Comparison of ENCODE assay signal across 8 cellular contexts in the genomic region with DNA sequence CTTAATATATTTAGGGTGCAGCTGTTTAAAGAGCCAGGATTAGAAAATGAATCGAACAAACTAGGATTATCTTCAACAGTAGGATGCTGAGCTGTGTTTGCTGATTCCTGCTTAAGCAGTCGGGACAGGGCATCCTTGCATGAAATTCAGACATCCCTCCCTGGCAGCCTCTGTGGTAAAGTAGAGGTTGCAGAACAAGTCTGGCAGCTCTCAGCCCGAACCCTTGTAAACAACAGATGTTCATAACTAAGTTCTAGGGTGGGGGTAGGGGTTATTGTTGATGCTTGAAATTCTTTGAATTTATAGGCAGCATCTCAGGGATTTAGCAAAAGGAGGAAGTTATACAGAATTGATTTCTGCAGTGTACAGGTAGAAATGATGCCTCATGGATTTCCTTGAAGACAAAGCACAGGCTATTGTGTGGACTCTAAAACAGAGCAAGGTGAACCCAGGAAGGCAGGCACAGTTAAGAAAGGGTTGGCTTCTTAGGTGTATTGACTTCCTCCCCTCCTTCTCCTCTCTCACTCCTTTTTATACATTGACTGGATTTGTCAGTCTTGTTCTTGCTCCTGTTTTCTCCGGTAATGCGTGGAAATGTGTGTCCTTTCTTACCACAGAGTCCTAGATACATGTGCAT.
DNase-seq lines count a peak whose midpoint lies in the region; ATAC-seq, FAIRE-seq and TF ChIP-seq lines count a peak whose summit lies in the region.
"Not testable (repeated sequence)": the region's sequence is repeated elsewhere in the genome, so short reads cannot be mapped to it uniquely, and the experiment has no call there.

No MANE protein-coding gene starts in this region.

- H3K4me1 Mint-ChIP-seq in GM23338, result not testable (repeated sequence)

- FAIRE-seq in endometrium (lab: Jason Lieb, UNC) (peak; percentile 4), keratinocyte (lab: Jason Lieb, UNC) (peak; percentile 95)

- H3K27me3 Mint-ChIP-seq in GM23338 (ENCODE audit: insufficient read depth, low read depth, poor library complexity), result not testable (repeated sequence)

- not testable (repeated sequence) for H3K9me1 ChIP-seq in keratinocyte (ENCODE audit: control insufficient read depth, extremely low read depth, insufficient read depth, low read length)

- not testable (repeated sequence) for TF ChIP-seq CTCF in GM23338 (conservative IDR thresholded peaks at IDR 0.05; ENCODE audit: low read depth in 2 of 2); keratinocyte (optimal IDR thresholded peaks at IDR 0.05 in 1 of 3, IDR thresholded peaks at IDR 0.05 in 1 of 3, conservative IDR thresholded peaks at IDR 0.05 in 1 of 3; ENCODE audit: extremely low read depth in 1 of 3, insufficient read depth in 2 of 3, low read length in 3 of 3); mucosa of descending colon (IDR thresholded peaks at IDR 0.05); smooth muscle cell (IDR thresholded peaks at IDR 0.05; ENCODE audit: borderline replicate concordance, insufficient read depth, poor library complexity, severe bottlenecking)

- intact Hi-C loops in mucosa of descending colon (cut with DNase I, micrococcal nuclease), result not testable (repeated sequence)

- H3F3A ChIP-seq in GM23338 (replicated peaks; ENCODE audit: low read depth); smooth muscle cell (ENCODE audit: low read depth): not testable (repeated sequence)

- H3K27me3 ChIP-seq in BLaER1; GM23338 (ENCODE audit: insufficient read depth); keratinocyte (ENCODE audit: control insufficient read depth, extremely low read depth, insufficient read depth, low read length); smooth muscle cell (ENCODE audit: low read depth): not testable (repeated sequence)

- not testable (repeated sequence) for H4K20me1 ChIP-seq in BLaER1; GM23338 (replicated peaks; ENCODE audit: insufficient read depth); keratinocyte (ENCODE audit: control insufficient read depth, extremely low read depth, insufficient read depth, low read length); smooth muscle cell (ENCODE audit: low read depth)

- dilution Hi-C loops in keratinocyte (cut with MboI; ENCODE audit: extremely low pct_ligation_motif_present, low sequenced_read_pairs), result not testable (repeated sequence)

- H3K4me3 ChIP-seq in BLaER1; GM23338; keratinocyte (ENCODE audit: control insufficient read depth in 2 of 3, extremely low read depth in 1 of 3, insufficient read depth in 2 of 3, low read depth in 1 of 3, low read length in 3 of 3); mucosa of descending colon; smooth muscle cell: not testable (repeated sequence)

- H3K4me3 Mint-ChIP-seq in GM23338, result not testable (repeated sequence)

- peak overlapping the region; percentile 40 for H3K4me2 ChIP-seq in BLaER1
- not testable (repeated sequence) for H3K4me2 ChIP-seq in GM23338; keratinocyte (ENCODE audit: control insufficient read depth, extremely low read depth, insufficient read depth, low read depth, low read length); smooth muscle cell

- not testable (repeated sequence) for H3K4me1 ChIP-seq in BLaER1; GM23338 (ENCODE audit: insufficient read depth); keratinocyte (ENCODE audit: control insufficient read depth, extremely low read depth, insufficient read depth, low read length); mucosa of descending colon (ENCODE audit: low read depth); smooth muscle cell (ENCODE audit: low read depth)

- not testable (repeated sequence) for H3K9me3 ChIP-seq in BLaER1; keratinocyte (ENCODE audit: control insufficient read depth, low read depth, low read length); mucosa of descending colon; smooth muscle cell (replicated peaks; ENCODE audit: low read depth)

- not testable (repeated sequence) for H3K36me3 ChIP-seq in BLaER1; GM23338 (ENCODE audit: insufficient read depth); keratinocyte (ENCODE audit: control insufficient read depth in 2 of 2, extremely low read depth in 1 of 2, insufficient read depth in 2 of 2, low read length in 2 of 2); mucosa of descending colon (ENCODE audit: low read depth); smooth muscle cell (ENCODE audit: low read depth)

- not testable (repeated sequence) for H3K27ac Mint-ChIP-seq in GM23338

- not testable (repeated sequence) for H3K9me2 ChIP-seq in GM23338 (ENCODE audit: insufficient read depth)

- not testable (repeated sequence) for H3K36me3 Mint-ChIP-seq in GM23338 (ENCODE audit: low read depth)

- 55% methylated on average over 3 of the region's 5 CpGs for WGBS in smooth muscle cell (ENCODE audit: low lambda C conversion rate)

- ATAC-seq in GM23338 (peak; percentile 87), SK-N-SH treated with all-trans-retinoic acid at 6 μM for 48 hours (peak; percentile 71), mucosa of descending colon (peak; percentile 76)

- H3K9me3 Mint-ChIP-seq in GM23338, result not testable (repeated sequence)

- not testable (repeated sequence) for H3K79me2 ChIP-seq in GM23338 (replicated peaks; ENCODE audit: insufficient read depth); keratinocyte (ENCODE audit: control insufficient read depth, insufficient read depth, low read length); smooth muscle cell (ENCODE audit: low read depth)

- not testable (repeated sequence) for H3K9ac ChIP-seq in BLaER1; keratinocyte (ENCODE audit: control insufficient read depth, extremely low read depth, insufficient read depth, low read length); smooth muscle cell (ENCODE audit: low read depth)

- H2AFZ ChIP-seq in GM23338; keratinocyte (ENCODE audit: control insufficient read depth, low read length); smooth muscle cell (ENCODE audit: low read depth): not testable (repeated sequence)

- not testable (repeated sequence) for H3K27ac ChIP-seq in BLaER1; GM23338 (ENCODE audit: low read depth); keratinocyte (ENCODE audit: control insufficient read depth, insufficient read depth, low read length)
- H3K27ac ChIP-seq in smooth muscle cell (ENCODE audit: low read depth), result peak overlapping the region; percentile 24

- DNase-seq in GM23338 (ENCODE audit: low spot score); keratinocyte (ENCODE audit: low read depth, low spot score); mucosa of descending colon; smooth muscle cell (lab: John Stamatoyannopoulos, UW; ENCODE audit: unreplicated experiment): not testable (repeated sequence)
- DNase-seq in NCI-H2171 treated with DMSO at 0.1 percent for 48 hours (lab: John Stamatoyannopoulos, UW), result peak; percentile 29
